ENCODE assay signal across 8 cellular contexts in genomic region chr5:14257995-14258403, GRCh38.
DNase-seq lines count a peak whose midpoint lies in the region; ATAC-seq and TF ChIP-seq lines count a peak whose summit lies in the region.

No MANE protein-coding gene starts in this region.

- peaks cover 0 to 7% (median 0%) of the 10 kb centered on the region in 12 donors for H3K9me3 ChIP-seq in heart left ventricle
- no peaks in the 10 kb centered on the region for H3K9me3 ChIP-seq in stomach
- H3K9me3 ChIP-seq in colonic mucosa = no peaks in the 10 kb centered on the region

- TF ChIP-seq POLR2A in heart left ventricle (IDR thresholded peaks at IDR 0.05) = no peak
- TF ChIP-seq POLR2A in stomach (IDR thresholded peaks at IDR 0.05) = no peak

- no peaks in the 10 kb centered on the region for H3K36me3 Mint-ChIP-seq in activated CD8-positive, alpha-beta T cell treated with anti-CD3 and anti-CD28 coated beads, Interleukin-2, amount 10 ng/mL, durations not matched to agents 7 days and 5 days (ENCODE audit: low read depth)
- H3K36me3 Mint-ChIP-seq in activated CD4-positive, alpha-beta T cell treated with anti-CD3 and anti-CD28 coated beads for 36 hours (ENCODE audit: low read depth) = no peaks in the 10 kb centered on the region

- H3K4me3 Mint-ChIP-seq in activated CD8-positive, alpha-beta T cell treated with anti-CD3 and anti-CD28 coated beads, Interleukin-2, amount 10 ng/mL, durations not matched to agents 7 days and 5 days = no peak overlapping the region
- H3K4me3 Mint-ChIP-seq in activated CD4-positive, alpha-beta T cell treated with anti-CD3 and anti-CD28 coated beads for 36 hours = no peak overlapping the region

- H3K4me1 ChIP-seq in heart left ventricle (peaks cover 5 to 78% (median 56%) of the 10 kb centered on the region in 12 donors), stomach (peaks cover 5 to 68% (median 33%) of the 10 kb centered on the region in 4 donors), colonic mucosa (no peaks in the 10 kb centered on the region)

- H3K27ac ChIP-seq in heart left ventricle (peak overlapping the region in 6 of 12 donors; percentile 15 to 71 (median 30)), stomach (peak overlapping the region in 3 of 5 donors; percentile 5 to 39 (median 37)), colonic mucosa (no peak overlapping the region)

- TF ChIP-seq CTCF in heart left ventricle (IDR thresholded peaks at IDR 0.05) (no peak), stomach (IDR thresholded peaks at IDR 0.05) (no peak), colonic mucosa (IDR thresholded peaks at IDR 0.05) (no peak)

- POLR2A ChIA-PET in activated CD8-positive, alpha-beta T cell treated with anti-CD3 and anti-CD28 coated beads, Interleukin-2, amount 10 ng/mL, durations not matched to agents 7 days and 5 days (lab: Charles Lee) = no interaction called here
- POLR2A ChIA-PET in activated CD4-positive, alpha-beta T cell treated with anti-CD3 and anti-CD28 coated beads for 36 hours (lab: Charles Lee) = no interaction called here

- H3K36me3 ChIP-seq in heart left ventricle = no peaks in the 10 kb centered on the region
- no peaks in the 10 kb centered on the region for H3K36me3 ChIP-seq in stomach
- H3K36me3 ChIP-seq in colonic mucosa = no peaks in the 10 kb centered on the region

- H3K27me3 ChIP-seq in heart left ventricle = no peaks in the 10 kb centered on the region
- H3K27me3 ChIP-seq in stomach = no peaks in the 10 kb centered on the region
- H3K27me3 ChIP-seq in colonic mucosa = no peaks in the 10 kb centered on the region

- H3K27me3 Mint-ChIP-seq in activated CD8-positive, alpha-beta T cell treated with anti-CD3 and anti-CD28 coated beads, Interleukin-2, amount 10 ng/mL, durations not matched to agents 7 days and 5 days (ENCODE audit: low read depth) = peaks cover 10% of the 10 kb centered on the region
- peaks cover 2% of the 10 kb centered on the region for H3K27me3 Mint-ChIP-seq in activated CD4-positive, alpha-beta T cell treated with anti-CD3 and anti-CD28 coated beads for 36 hours

- H3K9ac ChIP-seq in colonic mucosa (ENCODE audit: low read depth in 2 of 2, low read length in 2 of 2) = no peak overlapping the region

- no peak for DNase-seq in Right ventricle myocardium superior
- no peak for DNase-seq in heart left ventricle
- peak; percentile 28 for DNase-seq in NCI-H2029 treated with DMSO at 0.1 percent for 48 hours (lab: John Stamatoyannopoulos, UW)
- no peak for DNase-seq in stomach
- DNase-seq in activated CD8-positive, alpha-beta T cell treated with anti-CD3 and anti-CD28 coated beads, Interleukin-2, amount 10 ng/mL, durations not matched to agents 7 days and 5 days = no peak
- DNase-seq in activated CD4-positive, alpha-beta T cell treated with anti-CD3 and anti-CD28 coated beads for 36 hours = no peak
- no peak for DNase-seq in colonic mucosa

- WGBS in heart left ventricle, 4 donors = 63 to 70% (median 64%) methylated on average over 7 of the region's 7 CpGs
- 69 to 75% (median 73%) methylated on average over 7 of the region's 7 CpGs for WGBS in stomach, 5 donors

- ATAC-seq in Right ventricle myocardium superior (ENCODE audit: poor library complexity) (peak; percentile 21), heart left ventricle (no peak), HG02870 (IDR thresholded peaks at IDR 0.05; ENCODE audit: unreplicated experiment) (peak; percentile 51)
- ATAC-seq in activated CD8-positive, alpha-beta T cell treated with anti-CD3 and anti-CD28 coated beads, Interleukin-2, amount 10 ng/mL, durations not matched to agents 7 days and 5 days = no peak
- no peak for ATAC-seq in activated CD4-positive, alpha-beta T cell treated with anti-CD3 and anti-CD28 coated beads for 36 hours

- intact Hi-C loops in Right ventricle myocardium superior (cut with DNase I) (loop anchor here (5.0 kb wide), 1 partner anchor 111 kb away; no protein-coding TSS in a partner anchor), heart left ventricle (cut with DNase I) (loop anchor here in 2 of 10 donors (5.0 to 10.0 kb wide), 3 partner anchors 36 to 61 kb away; no protein-coding TSS in a partner anchor), stomach (cut with DNase I; ENCODE audit: low total_unique reads) (no loop called here), colonic mucosa (cut with DNase I) (no loop called here)
- intact Hi-C loops in activated CD4-positive, alpha-beta T cell treated with anti-CD3 and anti-CD28 coated beads for 36 hours (cut with DNase I, micrococcal nuclease) = no loop called here

- CTCF ChIA-PET in activated CD8-positive, alpha-beta T cell treated with anti-CD3 and anti-CD28 coated beads, Interleukin-2, amount 10 ng/mL, durations not matched to agents 7 days and 5 days (lab: Charles Lee) = interaction anchor here (0.8 kb wide), 1 partner anchor 13 kb away, joined by 3 read pairs; no protein-coding TSS in a partner anchor
- CTCF ChIA-PET in activated CD4-positive, alpha-beta T cell treated with anti-CD3 and anti-CD28 coated beads for 36 hours (lab: Charles Lee) = no interaction called here

- no peaks in the 10 kb centered on the region for H3K4me1 Mint-ChIP-seq in activated CD8-positive, alpha-beta T cell treated with anti-CD3 and anti-CD28 coated beads, Interleukin-2, amount 10 ng/mL, durations not matched to agents 7 days and 5 days (ENCODE audit: low read depth)
- peaks cover 6% of the 10 kb centered on the region for H3K4me1 Mint-ChIP-seq in activated CD4-positive, alpha-beta T cell treated with anti-CD3 and anti-CD28 coated beads for 36 hours

- H3K27ac Mint-ChIP-seq in activated CD8-positive, alpha-beta T cell treated with anti-CD3 and anti-CD28 coated beads, Interleukin-2, amount 10 ng/mL, durations not matched to agents 7 days and 5 days = no peak overlapping the region
- no peak overlapping the region for H3K27ac Mint-ChIP-seq in activated CD4-positive, alpha-beta T cell treated with anti-CD3 and anti-CD28 coated beads for 36 hours

- H3K9me3 Mint-ChIP-seq in activated CD8-positive, alpha-beta T cell treated with anti-CD3 and anti-CD28 coated beads, Interleukin-2, amount 10 ng/mL, durations not matched to agents 7 days and 5 days (ENCODE audit: insufficient read depth) = no peaks in the 10 kb centered on the region
- H3K9me3 Mint-ChIP-seq in activated CD4-positive, alpha-beta T cell treated with anti-CD3 and anti-CD28 coated beads for 36 hours (ENCODE audit: low read depth) = peaks cover 5% of the 10 kb centered on the region

- H3K4me3 ChIP-seq in heart left ventricle = no peak overlapping the region
- no peak overlapping the region for H3K4me3 ChIP-seq in stomach
- no peak overlapping the region for H3K4me3 ChIP-seq in colonic mucosa

- TF ChIP-seq EP300 in stomach (IDR thresholded peaks at IDR 0.05) = no peak

Comparison
In these comparisons a context has a peak if more than half of its experiments do, and no peak if none do; other contexts are left out.
1. ATAC-seq: peak in Right ventricle myocardium superior (single experiment) and HG02870 (single experiment); none in heart left ventricle (0 of 4), activated CD8-positive, alpha-beta T cell treated with anti-CD3 and anti-CD28 coated beads, Interleukin-2, amount 10 ng/mL, durations not matched to agents 7 days and 5 days (single experiment) and activated CD4-positive, alpha-beta T cell treated with anti-CD3 and anti-CD28 coated beads for 36 hours (single experiment).